Comparison of ENCODE assay signal across 10 cellular contexts in the genomic region with DNA sequence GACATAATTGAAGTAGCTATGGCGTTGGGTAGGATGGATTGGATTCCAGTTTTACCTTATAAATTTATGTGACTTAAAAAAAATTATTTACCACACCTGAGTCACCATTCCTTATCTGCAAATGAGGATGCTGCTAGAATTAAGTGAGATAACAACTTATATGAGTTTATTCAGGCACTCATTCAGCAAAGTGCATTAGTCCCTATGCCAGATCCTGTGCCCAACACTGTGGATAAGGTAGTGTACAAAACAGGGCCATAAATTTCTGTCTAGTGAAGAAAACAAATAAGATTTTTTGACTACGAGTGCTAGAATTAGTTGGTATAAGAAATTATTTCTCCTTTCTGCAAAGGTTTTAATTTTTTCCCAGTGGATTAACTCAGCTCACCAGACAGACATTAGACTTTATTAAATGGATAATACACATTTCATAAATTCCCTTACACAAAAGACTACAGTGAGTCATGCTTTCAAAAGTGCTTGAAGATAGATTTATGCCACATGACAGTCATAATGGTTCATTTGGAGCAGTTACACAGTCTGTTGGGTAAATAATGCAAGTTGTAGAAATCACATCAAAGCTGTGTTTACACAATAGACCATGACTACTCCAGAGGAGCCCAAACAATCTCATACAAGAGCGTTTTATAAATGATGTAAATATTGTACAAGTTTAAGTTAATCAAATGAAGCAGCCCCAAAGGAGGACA.
A peak's percentile ranks its signal among the peaks of the same experiment; 100 is the strongest.
DNase-seq lines count a peak whose midpoint lies in the region; ATAC-seq and TF ChIP-seq lines count a peak whose summit lies in the region.
"Had no signal": no experiment of that assay in that cellular context is flagged by ENCODE, and none has a peak within 500 bp of the region (broad histone marks: within the 10 kb centered on the region; RNA-seq: fewer than 3 reads in every experiment).

No MANE protein-coding gene starts in this region.

- ATAC-seq in natural killer cell = no peak

- no peak overlapping the region for H3K27ac Mint-ChIP-seq in natural killer cell
- H3K27ac Mint-ChIP-seq: CD8-positive, alpha-beta memory T cell had no signal

- H3K36me3 Mint-ChIP-seq in natural killer cell = no peaks in the 10 kb centered on the region

- intact Hi-C loops in natural killer cell (cut with micrococcal nuclease) = no loop called here

- DNase-seq in AG08395 (ENCODE audit: low spot score) (peak; percentile 17), H4 (ENCODE audit: low spot score) (peak; percentile 10), RPMI7951 (ENCODE audit: low read depth) (peak; percentile 40), foreskin melanocyte (peak; percentile 91), nucleus accumbens (lab: John Stamatoyannopoulos, UW) (no peak), activated gamma-delta T cell treated with Interleukin-2 at 50 U/mL for 16 hours (no peak), globus pallidus (ENCODE audit: low spot score) (no peak), natural killer cell (no peak)
- DNase-seq: CD8-positive, alpha-beta memory T cell; NCI-H1092 had no signal

- TF ChIP-seq CTCF in natural killer cell (IDR thresholded peaks at IDR 0.05) = no peak

- no peak overlapping the region for H3K4me3 Mint-ChIP-seq in natural killer cell
- H3K4me3 Mint-ChIP-seq: CD8-positive, alpha-beta memory T cell had no signal

- no peaks in the 10 kb centered on the region for H3K27me3 Mint-ChIP-seq in natural killer cell (ENCODE audit: low read depth in 2 of 2)
- H3K27me3 Mint-ChIP-seq: CD8-positive, alpha-beta memory T cell had no signal

- peaks cover 0 to 4% of the 10 kb centered on the region in 2 donors for H3K4me1 Mint-ChIP-seq in natural killer cell

- no peaks in the 10 kb centered on the region for H3K9me3 Mint-ChIP-seq in natural killer cell
- H3K9me3 Mint-ChIP-seq: CD8-positive, alpha-beta memory T cell had no signal

Comparison
In these comparisons a context has a peak if more than half of its experiments do, and no peak if none do; other contexts are left out.
1. DNase-seq: peak in AG08395 (single experiment), H4 (single experiment), RPMI7951 (single experiment) and foreskin melanocyte (single experiment); none in nucleus accumbens (0 of 56), activated gamma-delta T cell treated with Interleukin-2 at 50 U/mL for 16 hours (single experiment), globus pallidus (single experiment) and natural killer cell (single experiment).